In genomic region chr5:52787600-52788504, GRCh38 we compare ENCODE assay signal across 8 cellular contexts.
DNase-seq lines count a peak whose midpoint lies in the region; ATAC-seq and TF ChIP-seq lines count a peak whose summit lies in the region.

ITGA1 (plus strand) TSS chr5:52787916; CDS start chr5:52788354, 438 bp downstream.
PELO (plus strand) TSS chr5:52787916; CDS start chr5:52800395, 12,479 bp downstream.

- TF ChIP-seq CTCF in astrocyte of the spinal cord (IDR thresholded peaks at IDR 0.05; ENCODE audit: low read depth, low read length), result peak; percentile 29

- H3K4me3 ChIP-seq in astrocyte of the spinal cord (ENCODE audit: low read depth, low read length), result peak within 1 kb of the TSS; percentile 67

- in situ Hi-C loops in astrocyte of the spinal cord (cut with HindIII; ENCODE audit: low sequenced_read_pairs), result no loop called here

- peak; percentile 27 for DNase-seq in DMS153 treated with DMSO at 0.1 percent for 48 hours (lab: John Stamatoyannopoulos, UW; ENCODE audit: unreplicated experiment)
- peak; percentile 60 for DNase-seq in HPDE6-E6E7 (ENCODE audit: extremely low spot score)
- DNase-seq in T-helper 1 cell, result peak; percentile 21 to 34 (median 30)
- peak; percentile 75 for DNase-seq in astrocyte of the spinal cord (ENCODE audit: low read depth, low spot score)
- peak; percentile 65 for DNase-seq in hepatic stellate cell (ENCODE audit: low spot score)
- DNase-seq in retina, result peak; percentile 90
- no peak for DNase-seq in superior temporal gyrus (ENCODE audit: extremely low spot score)

- ATAC-seq in GM21360 (IDR thresholded peaks at IDR 0.05; ENCODE audit: unreplicated experiment), result peak; percentile 72
